ENCODE assay signal across 1 cellular context in the genomic region with DNA sequence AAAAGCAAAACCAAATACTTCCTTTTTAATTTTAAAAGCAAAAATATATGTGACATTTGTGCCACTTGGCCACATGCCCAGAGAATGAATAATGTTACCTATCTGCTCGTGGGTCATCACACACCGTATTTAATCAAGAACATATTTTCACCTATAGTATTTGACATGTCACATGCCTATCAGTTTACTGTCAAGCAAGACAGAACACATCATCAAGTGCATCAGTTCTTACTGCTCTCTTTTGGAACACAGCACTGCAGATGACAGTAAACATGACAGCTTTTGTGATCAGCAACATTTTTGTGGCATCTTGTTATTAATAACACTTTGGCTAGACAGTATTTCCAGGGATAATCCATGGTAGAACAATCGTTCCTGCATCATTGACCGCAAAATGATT.
TF ChIP-seq lines count a peak whose summit lies in the region.

No MANE protein-coding gene starts in this region.

TF ChIP-seq in SK-N-SH, 30 proteins besides CTCF, POLR2A, EP300 and RAD21 (continued from another document):
- TF ChIP-seq USF1 (IDR thresholded peaks at IDR 0.05; ENCODE audit: borderline replicate concordance, low read depth) (no peak), YY1 (IDR thresholded peaks at IDR 0.05; ENCODE audit: low read depth) (no peak), GABPA (IDR thresholded peaks at IDR 0.05; ENCODE audit: low read depth) (no peak), FOSL2 (IDR thresholded peaks at IDR 0.05; ENCODE audit: borderline replicate concordance, low read depth) (no peak)
- TF ChIP-seq, protein P1, sequence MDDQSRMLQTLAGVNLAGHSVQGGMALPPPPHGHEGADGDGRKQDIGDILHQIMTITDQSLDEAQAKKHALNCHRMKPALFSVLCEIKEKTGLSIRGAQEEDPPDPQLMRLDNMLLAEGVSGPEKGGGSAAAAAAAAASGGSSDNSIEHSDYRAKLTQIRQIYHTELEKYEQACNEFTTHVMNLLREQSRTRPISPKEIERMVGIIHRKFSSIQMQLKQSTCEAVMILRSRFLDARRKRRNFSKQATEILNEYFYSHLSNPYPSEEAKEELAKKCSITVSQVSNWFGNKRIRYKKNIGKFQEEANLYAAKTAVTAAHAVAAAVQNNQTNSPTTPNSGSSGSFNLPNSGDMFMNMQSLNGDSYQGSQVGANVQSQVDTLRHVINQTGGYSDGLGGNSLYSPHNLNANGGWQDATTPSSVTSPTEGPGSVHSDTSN (IDR thresholded peaks at IDR 0.05) = no peak
